In the genomic region with DNA sequence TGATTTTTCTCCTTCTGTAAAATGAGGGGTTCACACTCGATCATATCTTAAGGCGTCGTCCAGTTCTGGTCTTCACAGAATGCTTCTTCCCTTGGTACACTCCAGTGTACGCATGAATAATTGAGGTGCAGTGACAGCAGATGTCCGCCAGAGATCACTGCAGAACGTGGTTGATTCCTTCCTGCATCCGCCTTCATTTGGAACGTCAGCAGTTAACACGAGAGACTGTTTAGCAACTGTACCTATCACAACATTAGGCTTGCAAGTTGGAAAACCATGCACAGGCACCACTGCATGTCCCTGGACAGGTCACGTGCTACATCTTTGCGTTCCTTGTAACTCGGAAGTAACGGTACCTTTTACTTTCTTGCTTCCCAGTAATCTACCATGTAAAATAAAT, we compare ENCODE assay signal across 1 cellular context.
TF ChIP-seq lines count a peak whose summit lies in the region.

No MANE protein-coding gene starts in this region.

TF ChIP-seq in K562, 482 proteins besides CTCF, POLR2A, EP300 and RAD21 (continued from another document):
- TF ChIP-seq, protein P1, sequence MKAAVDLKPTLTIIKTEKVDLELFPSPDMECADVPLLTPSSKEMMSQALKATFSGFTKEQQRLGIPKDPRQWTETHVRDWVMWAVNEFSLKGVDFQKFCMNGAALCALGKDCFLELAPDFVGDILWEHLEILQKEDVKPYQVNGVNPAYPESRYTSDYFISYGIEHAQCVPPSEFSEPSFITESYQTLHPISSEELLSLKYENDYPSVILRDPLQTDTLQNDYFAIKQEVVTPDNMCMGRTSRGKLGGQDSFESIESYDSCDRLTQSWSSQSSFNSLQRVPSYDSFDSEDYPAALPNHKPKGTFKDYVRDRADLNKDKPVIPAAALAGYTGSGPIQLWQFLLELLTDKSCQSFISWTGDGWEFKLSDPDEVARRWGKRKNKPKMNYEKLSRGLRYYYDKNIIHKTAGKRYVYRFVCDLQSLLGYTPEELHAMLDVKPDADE (conservative IDR thresholded peaks at IDR 0.05; ENCODE audit: control insufficient read depth, low read depth, low read length): no peak
- TF ChIP-seq KLF6 (CRISPR knock-in tag; IDR thresholded peaks at IDR 0.05; ENCODE audit: borderline replicate concordance) (no peak), C11orf30 (IDR thresholded peaks at IDR 0.05; ENCODE audit: low read depth) (peak; percentile 41), MAFG (tag; conservative IDR thresholded peaks at IDR 0.05) (peak; percentile 17; the same call in 1 of the 2 replicates), CHCHD3 (CRISPR knock-in tag; IDR thresholded peaks at IDR 0.05) (no peak), ZEB2 (IDR thresholded peaks at IDR 0.05) (no peak)
- TF ChIP-seq, protein P2, sequence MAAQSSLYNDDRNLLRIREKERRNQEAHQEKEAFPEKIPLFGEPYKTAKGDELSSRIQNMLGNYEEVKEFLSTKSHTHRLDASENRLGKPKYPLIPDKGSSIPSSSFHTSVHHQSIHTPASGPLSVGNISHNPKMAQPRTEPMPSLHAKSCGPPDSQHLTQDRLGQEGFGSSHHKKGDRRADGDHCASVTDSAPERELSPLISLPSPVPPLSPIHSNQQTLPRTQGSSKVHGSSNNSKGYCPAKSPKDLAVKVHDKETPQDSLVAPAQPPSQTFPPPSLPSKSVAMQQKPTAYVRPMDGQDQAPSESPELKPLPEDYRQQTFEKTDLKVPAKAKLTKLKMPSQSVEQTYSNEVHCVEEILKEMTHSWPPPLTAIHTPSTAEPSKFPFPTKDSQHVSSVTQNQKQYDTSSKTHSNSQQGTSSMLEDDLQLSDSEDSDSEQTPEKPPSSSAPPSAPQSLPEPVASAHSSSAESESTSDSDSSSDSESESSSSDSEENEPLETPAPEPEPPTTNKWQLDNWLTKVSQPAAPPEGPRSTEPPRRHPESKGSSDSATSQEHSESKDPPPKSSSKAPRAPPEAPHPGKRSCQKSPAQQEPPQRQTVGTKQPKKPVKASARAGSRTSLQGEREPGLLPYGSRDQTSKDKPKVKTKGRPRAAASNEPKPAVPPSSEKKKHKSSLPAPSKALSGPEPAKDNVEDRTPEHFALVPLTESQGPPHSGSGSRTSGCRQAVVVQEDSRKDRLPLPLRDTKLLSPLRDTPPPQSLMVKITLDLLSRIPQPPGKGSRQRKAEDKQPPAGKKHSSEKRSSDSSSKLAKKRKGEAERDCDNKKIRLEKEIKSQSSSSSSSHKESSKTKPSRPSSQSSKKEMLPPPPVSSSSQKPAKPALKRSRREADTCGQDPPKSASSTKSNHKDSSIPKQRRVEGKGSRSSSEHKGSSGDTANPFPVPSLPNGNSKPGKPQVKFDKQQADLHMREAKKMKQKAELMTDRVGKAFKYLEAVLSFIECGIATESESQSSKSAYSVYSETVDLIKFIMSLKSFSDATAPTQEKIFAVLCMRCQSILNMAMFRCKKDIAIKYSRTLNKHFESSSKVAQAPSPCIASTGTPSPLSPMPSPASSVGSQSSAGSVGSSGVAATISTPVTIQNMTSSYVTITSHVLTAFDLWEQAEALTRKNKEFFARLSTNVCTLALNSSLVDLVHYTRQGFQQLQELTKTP (IDR thresholded peaks at IDR 0.05; ENCODE audit: low read depth in 1 of 2, partially characterized antibody in 2 of 2): no peak
- TF ChIP-seq, protein P3, sequence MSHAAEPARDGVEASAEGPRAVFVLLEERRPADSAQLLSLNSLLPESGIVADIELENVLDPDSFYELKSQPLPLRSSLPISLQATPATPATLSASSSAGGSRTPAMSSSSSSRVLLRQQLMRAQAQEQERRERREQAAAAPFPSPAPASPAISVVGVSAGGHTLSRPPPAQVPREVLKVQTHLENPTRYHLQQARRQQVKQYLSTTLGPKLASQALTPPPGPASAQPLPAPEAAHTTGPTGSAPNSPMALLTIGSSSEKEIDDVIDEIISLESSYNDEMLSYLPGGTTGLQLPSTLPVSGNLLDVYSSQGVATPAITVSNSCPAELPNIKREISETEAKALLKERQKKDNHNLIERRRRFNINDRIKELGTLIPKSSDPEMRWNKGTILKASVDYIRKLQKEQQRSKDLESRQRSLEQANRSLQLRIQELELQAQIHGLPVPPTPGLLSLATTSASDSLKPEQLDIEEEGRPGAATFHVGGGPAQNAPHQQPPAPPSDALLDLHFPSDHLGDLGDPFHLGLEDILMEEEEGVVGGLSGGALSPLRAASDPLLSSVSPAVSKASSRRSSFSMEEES (CRISPR knock-in tag; IDR thresholded peaks at IDR 0.05): peak; percentile 74
- TF ChIP-seq, protein P4, sequence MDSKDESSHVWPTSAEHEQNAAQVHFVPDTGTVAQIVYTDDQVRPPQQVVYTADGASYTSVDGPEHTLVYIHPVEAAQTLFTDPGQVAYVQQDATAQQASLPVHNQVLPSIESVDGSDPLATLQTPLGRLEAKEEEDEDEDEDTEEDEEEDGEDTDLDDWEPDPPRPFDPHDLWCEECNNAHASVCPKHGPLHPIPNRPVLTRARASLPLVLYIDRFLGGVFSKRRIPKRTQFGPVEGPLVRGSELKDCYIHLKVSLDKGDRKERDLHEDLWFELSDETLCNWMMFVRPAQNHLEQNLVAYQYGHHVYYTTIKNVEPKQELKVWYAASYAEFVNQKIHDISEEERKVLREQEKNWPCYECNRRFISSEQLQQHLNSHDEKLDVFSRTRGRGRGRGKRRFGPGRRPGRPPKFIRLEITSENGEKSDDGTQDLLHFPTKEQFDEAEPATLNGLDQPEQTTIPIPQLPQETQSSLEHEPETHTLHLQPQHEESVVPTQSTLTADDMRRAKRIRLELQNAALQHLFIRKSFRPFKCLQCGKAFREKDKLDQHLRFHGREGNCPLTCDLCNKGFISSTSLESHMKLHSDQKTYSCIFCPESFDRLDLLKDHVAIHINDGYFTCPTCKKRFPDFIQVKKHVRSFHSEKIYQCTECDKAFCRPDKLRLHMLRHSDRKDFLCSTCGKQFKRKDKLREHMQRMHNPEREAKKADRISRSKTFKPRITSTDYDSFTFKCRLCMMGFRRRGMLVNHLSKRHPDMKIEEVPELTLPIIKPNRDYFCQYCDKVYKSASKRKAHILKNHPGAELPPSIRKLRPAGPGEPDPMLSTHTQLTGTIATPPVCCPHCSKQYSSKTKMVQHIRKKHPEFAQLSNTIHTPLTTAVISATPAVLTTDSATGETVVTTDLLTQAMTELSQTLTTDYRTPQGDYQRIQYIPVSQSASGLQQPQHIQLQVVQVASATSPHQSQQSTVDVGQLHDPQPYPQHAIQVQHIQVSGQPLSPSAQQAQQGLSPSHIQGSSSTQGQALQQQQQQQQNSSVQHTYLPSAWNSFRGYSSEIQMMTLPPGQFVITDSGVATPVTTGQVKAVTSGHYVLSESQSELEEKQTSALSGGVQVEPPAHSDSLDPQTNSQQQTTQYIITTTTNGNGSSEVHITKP (IDR thresholded peaks at IDR 0.05; ENCODE audit: partially characterized antibody): peak; percentile 22
